Comparison of ENCODE assay signal across 9 cellular contexts in genomic region chr6:85640806-85641205, GRCh38. TPM values are rescaled to one million over a fixed set of nuclear protein-coding genes. Genes with fewer than 3 reads are reported as not detected.
DNase-seq lines count a peak whose midpoint lies in the region; ATAC-seq and TF ChIP-seq lines count a peak whose summit lies in the region.
"Had no signal": no experiment of that assay in that cellular context is flagged by ENCODE, and none has a peak within 500 bp of the region (broad histone marks: within the 10 kb centered on the region; RNA-seq: fewer than 3 reads in every experiment).

No MANE protein-coding gene starts in this region.

- WGBS in heart left ventricle, 4 donors, result 28 to 44% (median 38%) methylated on average over 3 of the region's 3 CpGs

- no peak overlapping the region for H3K27ac ChIP-seq in heart left ventricle
- no peak overlapping the region for H3K27ac ChIP-seq in lower lobe of right lung
- peak overlapping the region in 1 of 2 donors; percentile 98 for H3K27ac ChIP-seq in uterus

- H3K4me1 ChIP-seq in heart left ventricle (peaks cover 4 to 59% (median 43%) of the 10 kb centered on the region in 12 donors), lower lobe of right lung (peaks cover 50% of the 10 kb centered on the region), uterus (peaks cover 7% of the 10 kb centered on the region in 2 donors)

- DNase-seq in heart left ventricle (no peak), left cardiac atrium (no peak), astrocyte of the cerebellum (ENCODE audit: low read depth) (no peak), lower lobe of right lung (no peak), uterus (no peak), NCI-H446 (lab: John Stamatoyannopoulos, UW) (no peak), foreskin melanocyte (no peak)
- DNase-seq: NCI-H524 had no signal

- TF ChIP-seq CTCF in heart left ventricle (IDR thresholded peaks at IDR 0.05) (no peak), astrocyte of the cerebellum (IDR thresholded peaks at IDR 0.05; ENCODE audit: low read depth, low read length, missing control alignments) (no peak), lower lobe of right lung (IDR thresholded peaks at IDR 0.05) (no peak), uterus (IDR thresholded peaks at IDR 0.05) (no peak)

- intact Hi-C loops in heart left ventricle (cut with DNase I) (loop anchor here in 5 of 10 donors (5.0 kb wide), 2 partner anchors 44 to 49 kb away; partner anchors contain the start of gene SNX14 (in 3 of the 5)), left cardiac atrium (cut with DNase I) (loop anchor here in 1 of 2 donors (5.0 kb wide), 1 partner anchor 36 kb away; no protein-coding TSS in a partner anchor), lower lobe of right lung (cut with DNase I) (no loop called here), uterus (cut with DNase I; ENCODE audit: low total_unique reads) (loop anchor here (5.0 kb wide), 1 partner anchor 36 kb away; no protein-coding TSS in a partner anchor)

- ATAC-seq in heart left ventricle (no peak), left cardiac atrium (no peak), lower lobe of right lung (no peak), GM19035 (IDR thresholded peaks at IDR 0.05; ENCODE audit: unreplicated experiment) (no peak)

- H3K4me3 ChIP-seq in heart left ventricle (peak overlapping the region in 9 of 12 donors; percentile 64 to 99 (median 94)), astrocyte of the cerebellum (ENCODE audit: low read depth, low read length) (peak overlapping the region; percentile 98), lower lobe of right lung (peak overlapping the region; percentile 98), uterus (peak overlapping the region; percentile 85 to 96)

- TF ChIP-seq POLR2A in heart left ventricle (IDR thresholded peaks at IDR 0.05) (no peak), uterus (IDR thresholded peaks at IDR 0.05) (no peak)

- H3K36me3 ChIP-seq in heart left ventricle, result peaks cover 0 to 54% (median 49%) of the 10 kb centered on the region in 9 donors
- peaks cover 53% of the 10 kb centered on the region for H3K36me3 ChIP-seq in lower lobe of right lung
- no peaks in the 10 kb centered on the region for H3K36me3 ChIP-seq in uterus

- H3K27me3 ChIP-seq in heart left ventricle (no peaks in the 10 kb centered on the region), lower lobe of right lung (ENCODE audit: low read depth) (no peaks in the 10 kb centered on the region), uterus (no peaks in the 10 kb centered on the region)

- in situ Hi-C loops in astrocyte of the cerebellum (cut with HindIII; ENCODE audit: low sequenced_read_pairs), result loop anchor here (5.0 kb wide), 1 partner anchor 44 kb away; no protein-coding TSS in a partner anchor

- no peaks in the 10 kb centered on the region for H3K9me3 ChIP-seq in heart left ventricle
- no peaks in the 10 kb centered on the region for H3K9me3 ChIP-seq in lower lobe of right lung
- no peaks in the 10 kb centered on the region for H3K9me3 ChIP-seq in uterus

RNA-seq across cellular contexts. Expression of gene SYNCRIP, which starts 1.9 kb away (rescaled TPM):
- total RNA-seq in heart left ventricle (10 to 100 TPM; 28.4 to 71.0 (median 59.0) TPM), left cardiac atrium (10 to 100 TPM; 48.7 to 84.9 TPM), lower lobe of right lung (78.7 TPM), uterus (100 to 1,000 TPM in 2 of 4 donors, 10 to 100 TPM in 2; 25.1 to 147 (median 106) TPM)
- polyA plus RNA-seq in heart left ventricle, result 10 to 100 TPM; 23.7 to 51.3 TPM

RNA-seq across cellular contexts. Expression of gene SNX14, which starts 47.1 kb away (rescaled TPM):
- 10 to 100 TPM; 23.3 to 41.8 (median 31.8) TPM for total RNA-seq in heart left ventricle
- polyA plus RNA-seq in heart left ventricle, result 10 to 100 TPM; 30.6 to 37.3 TPM
- total RNA-seq in left cardiac atrium, result 10 to 100 TPM; 38.0 to 39.5 TPM
- total RNA-seq in lower lobe of right lung, result 86.7 TPM
- total RNA-seq in uterus, result 100 to 1,000 TPM in 2 of 4 donors, 10 to 100 TPM in 2; 41.8 to 174 (median 81.3) TPM
